Comparison of ENCODE assay signal across 9 cellular contexts in the genomic region with DNA sequence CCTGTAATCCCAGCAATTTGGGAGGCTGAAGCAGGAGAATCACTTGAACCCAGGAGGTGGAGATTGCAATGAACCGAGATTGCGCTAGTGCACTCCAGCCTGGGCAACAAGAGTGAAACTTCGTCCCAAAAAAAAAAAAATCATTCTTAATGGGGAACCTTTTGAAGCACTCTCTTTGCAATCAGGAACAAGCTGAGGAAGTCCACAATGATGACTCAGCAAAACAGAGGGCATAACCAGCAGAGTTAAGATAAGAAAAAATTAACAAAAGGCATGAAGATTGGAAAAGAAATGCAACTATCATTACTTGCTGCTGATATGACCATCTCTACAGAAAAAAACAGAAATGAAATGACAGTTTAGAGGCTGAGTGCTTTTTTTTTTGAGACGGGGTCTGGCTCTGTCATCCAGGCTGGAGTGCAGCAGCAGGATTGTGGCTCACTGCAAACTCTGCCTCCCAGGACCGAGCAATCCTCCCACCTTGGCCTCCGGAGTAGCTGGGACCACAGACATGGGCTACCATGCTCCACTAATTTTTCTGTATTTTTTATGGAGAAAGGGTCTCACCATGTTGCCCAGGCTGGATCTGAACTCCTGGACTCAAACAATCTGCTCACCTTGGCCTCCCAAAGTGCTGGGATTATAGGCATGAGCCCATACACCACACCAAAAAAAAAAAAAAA.
A peak's percentile ranks its signal among the peaks of the same experiment; 100 is the strongest.
DNase-seq lines count a peak whose midpoint lies in the region; ATAC-seq and TF ChIP-seq lines count a peak whose summit lies in the region.
"Had no signal": no experiment of that assay in that cellular context is flagged by ENCODE, and none has a peak within 500 bp of the region (broad histone marks: within the 10 kb centered on the region; RNA-seq: fewer than 3 reads in every experiment).

No MANE protein-coding gene starts in this region.

- H3K27me3 Mint-ChIP-seq in H9 (ENCODE audit: low read depth), result no peaks in the 10 kb centered on the region

- H3K4ac ChIP-seq in H9 (ENCODE audit: low read depth, low read length), result no peak overlapping the region

- no peak overlapping the region for H3K14ac ChIP-seq in H9 (ENCODE audit: insufficient read depth, low read length)

- H3K9ac ChIP-seq in H9 (ENCODE audit: extremely low read depth, insufficient read length, low read length), result no peak overlapping the region
- no peak overlapping the region for H3K9ac ChIP-seq in colonic mucosa (ENCODE audit: low read depth in 2 of 2, low read length in 2 of 2)

- 0 out of 4 replicates have a peak, but pooled peaks cover 0 to 3% of the 10 kb centered on the region in 2 experiments for H3K4me1 Mint-ChIP-seq in H9

- no peak overlapping the region for H2BK20ac ChIP-seq in H9 (ENCODE audit: low read depth, low read length, poor library complexity, severe bottlenecking)

- no peak overlapping the region for H4K8ac ChIP-seq in H9 (replicated peaks; ENCODE audit: insufficient read length, low read depth, low read length)

- H3K79me2 ChIP-seq in H9 (ENCODE audit: insufficient read depth, low read length), result no peaks in the 10 kb centered on the region

- H2AK5ac ChIP-seq in H9 (ENCODE audit: insufficient read length, low read length), result no peak overlapping the region

- H3K9me3 ChIP-seq in H9 (ENCODE audit: control insufficient read depth, low read depth, low read length) (no peaks in the 10 kb centered on the region), colonic mucosa (no peaks in the 10 kb centered on the region), ovary (no peaks in the 10 kb centered on the region)

- H2BK12ac ChIP-seq in H9 (ENCODE audit: insufficient read length, low read depth, low read length), result no peak overlapping the region

- DNase-seq in H9 (no peak), RPMI8226 (peak; percentile 65), dermis blood vessel endothelial cell (peak; percentile 33), renal cortical epithelial cell (ENCODE audit: low read depth) (peak; percentile 53), colonic mucosa (no peak), ovary (no peak)
- DNase-seq: NCI-H1092 had no signal

- H2BK5ac ChIP-seq in H9 (ENCODE audit: insufficient read length, low read length), result no peak overlapping the region

- no peak overlapping the region for H3T11ph ChIP-seq in H9 (ENCODE audit: low read length)

- no peaks in the 10 kb centered on the region for H3K23me2 ChIP-seq in H9 (ENCODE audit: insufficient read length, low read depth, low read length, poor library complexity, severe bottlenecking)

- intact Hi-C loops in colonic mucosa (cut with DNase I), result no loop called here
- intact Hi-C loops in ovary (cut with DNase I), result no loop called here

- no peak for TF ChIP-seq POLR2A in ovary (IDR thresholded peaks at IDR 0.05)

- no CpG with 5 or more reads among the region's 6 CpGs for WGBS in H9 (ENCODE audit: extremely low coverage, insufficient read length, low lambda C conversion rate)
- WGBS in ovary, 3 donors, result 55 to 66% (median 58%) methylated on average over 6 of the region's 6 CpGs

- H2BK15ac ChIP-seq in H9 (ENCODE audit: low read depth, low read length), result no peak overlapping the region

- TF ChIP-seq CTCF in H9 (conservative IDR thresholded peaks at IDR 0.05) (no peak), colonic mucosa (IDR thresholded peaks at IDR 0.05) (no peak), ovary (IDR thresholded peaks at IDR 0.05) (no peak)

- no peaks in the 10 kb centered on the region for H3K79me1 ChIP-seq in H9 (ENCODE audit: insufficient read depth, low read depth, low read length, poor library complexity, severe bottlenecking)

- no peak for ATAC-seq in HG02884 (IDR thresholded peaks at IDR 0.05; ENCODE audit: unreplicated experiment)

- no peaks in the 10 kb centered on the region for H3K9me3 Mint-ChIP-seq in H9

- peaks cover 9 to 29% (median 18%) of the 10 kb centered on the region in 3 experiments for H3K36me3 Mint-ChIP-seq in H9 (ENCODE audit: insufficient read depth in 1 of 3, low read depth in 3 of 3)

- H4K5ac ChIP-seq in H9 (ENCODE audit: insufficient read length, low read depth, low read length), result no peak overlapping the region

- H4K91ac ChIP-seq in H9 (ENCODE audit: insufficient read length, low read depth, low read length), result no peak overlapping the region

- H3K4me1 ChIP-seq in H9 (ENCODE audit: insufficient read depth, low read length) (no peaks in the 10 kb centered on the region), colonic mucosa (no peaks in the 10 kb centered on the region), ovary (ENCODE audit: insufficient read depth) (peaks cover 3% of the 10 kb centered on the region)

- H3K18ac ChIP-seq in H9 (ENCODE audit: insufficient read length, low read depth, low read length), result no peak overlapping the region

- no peak for TF ChIP-seq EP300 in ovary (IDR thresholded peaks at IDR 0.05)

- no peak overlapping the region for H3K4me2 ChIP-seq in H9 (ENCODE audit: insufficient read depth, insufficient read length, low read length)

- H3K36me3 ChIP-seq in colonic mucosa, result no peaks in the 10 kb centered on the region
- H3K36me3 ChIP-seq in ovary, result no peaks in the 10 kb centered on the region

- no peak overlapping the region for H3K27ac ChIP-seq in H9 (ENCODE audit: insufficient read length, low read depth, low read length)
- H3K27ac ChIP-seq in colonic mucosa, result no peak overlapping the region
- no peak overlapping the region for H3K27ac ChIP-seq in ovary
- H3K27ac ChIP-seq: cardiac muscle cell had no signal

- H3K56ac ChIP-seq in H9 (ENCODE audit: insufficient read length, low read depth, low read length), result no peak overlapping the region

- H3K27ac Mint-ChIP-seq in H9, result peak overlapping the region in 2 of 3 experiments; percentile 3 to 7; a peak in 3 of 7 replicates

- H2AFZ ChIP-seq in H9 (ENCODE audit: low read length), result no peak overlapping the region

- no peak overlapping the region for H2BK120ac ChIP-seq in H9 (ENCODE audit: low read depth, low read length, poor library complexity, severe bottlenecking)

- H3K4me3 ChIP-seq in colonic mucosa (no peak overlapping the region), ovary (no peak overlapping the region)
- H3K4me3 ChIP-seq: cardiac muscle cell had no signal

- H3K27me3 ChIP-seq in H9 (ENCODE audit: insufficient read depth, low read length) (no peaks in the 10 kb centered on the region), colonic mucosa (no peaks in the 10 kb centered on the region), ovary (no peaks in the 10 kb centered on the region)
- H3K27me3 ChIP-seq: cardiac muscle cell had no signal

- H3K23ac ChIP-seq in H9 (ENCODE audit: insufficient read length, low read depth, low read length), result no peak overlapping the region

- H3K4me3 Mint-ChIP-seq in H9, result no peak overlapping the region

- no peaks in the 10 kb centered on the region for H4K20me1 ChIP-seq in H9 (ENCODE audit: control insufficient read depth, insufficient read depth, insufficient read length)

Comparison
In these comparisons a context has a peak if more than half of its experiments do, and no peak if none do; other contexts are left out.
1. DNase-seq: peak in RPMI8226 (single experiment), dermis blood vessel endothelial cell (single experiment) and renal cortical epithelial cell (single experiment); none in H9 (single experiment), colonic mucosa (single experiment) and ovary (0 of 5).